Comparison of ENCODE assay signal across 1 cellular context in the genomic region with DNA sequence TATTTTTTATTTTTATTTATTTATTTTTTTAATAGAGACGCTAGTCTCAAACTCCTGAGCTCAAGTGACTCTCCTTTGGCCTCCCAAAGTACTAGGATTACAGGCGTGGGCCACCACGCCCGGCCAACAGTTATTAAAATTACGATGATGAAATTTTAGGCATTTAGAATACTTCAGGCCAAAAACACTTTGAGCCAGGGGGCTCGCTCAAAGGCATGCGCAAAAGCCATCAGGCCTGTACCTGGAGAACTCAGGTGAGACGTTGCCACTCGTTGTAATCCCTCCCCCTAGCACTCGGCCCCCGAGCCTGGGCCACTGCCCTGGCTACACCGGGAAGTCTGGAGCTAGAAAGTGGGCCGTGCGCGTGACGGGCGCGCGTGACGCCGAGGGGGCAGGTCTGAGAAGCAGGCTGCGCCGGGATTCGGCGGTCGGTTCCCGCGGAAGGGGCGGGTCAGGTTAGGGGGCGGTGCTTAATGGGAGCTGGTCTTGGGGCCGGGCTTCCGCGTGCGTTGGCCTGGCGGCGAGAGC.
A peak's percentile ranks its signal among the peaks of the same experiment; 100 is the strongest.
TF ChIP-seq lines count a peak whose summit lies in the region.

No MANE protein-coding gene starts in this region.

TF ChIP-seq in HepG2, 621 proteins besides CTCF, POLR2A, EP300 and RAD21 (continued from another document and continues in another):
- TF ChIP-seq ZNF362 (CRISPR knock-in tag; IDR thresholded peaks at IDR 0.05; ENCODE audit: borderline replicate concordance) = peak; percentile 29; the same call in 1 of the 2 replicates
- TF ChIP-seq ZNF710 (CRISPR knock-in tag; IDR thresholded peaks at IDR 0.05; ENCODE audit: borderline replicate concordance) = no peak
- TF ChIP-seq, protein P1, sequence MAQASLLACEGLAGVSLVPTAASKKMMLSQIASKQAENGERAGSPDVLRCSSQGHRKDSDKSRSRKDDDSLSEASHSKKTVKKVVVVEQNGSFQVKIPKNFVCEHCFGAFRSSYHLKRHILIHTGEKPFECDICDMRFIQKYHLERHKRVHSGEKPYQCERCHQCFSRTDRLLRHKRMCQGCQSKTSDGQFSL (CRISPR knock-in tag; IDR thresholded peaks at IDR 0.05) = no peak
- peak; percentile 89 for TF ChIP-seq ZNF883 (CRISPR knock-in tag; IDR thresholded peaks at IDR 0.05; ENCODE audit: not compliant biosample characterization)
- TF ChIP-seq HOMEZ (CRISPR knock-in tag; IDR thresholded peaks at IDR 0.05; ENCODE audit: low read depth) = peak; percentile 91
- TF ChIP-seq MXD3 (CRISPR knock-in tag; IDR thresholded peaks at IDR 0.05) = peak; percentile 73
- peak; percentile 85 for TF ChIP-seq MIER2 (CRISPR knock-in tag; IDR thresholded peaks at IDR 0.05)
- peak; percentile 57; the same call in 1 of the 2 replicates for TF ChIP-seq ZNF124 (CRISPR knock-in tag; IDR thresholded peaks at IDR 0.05)
- no peak for TF ChIP-seq ZNF674 (CRISPR knock-in tag; IDR thresholded peaks at IDR 0.05; ENCODE audit: low read depth)
- TF ChIP-seq, protein P2, sequence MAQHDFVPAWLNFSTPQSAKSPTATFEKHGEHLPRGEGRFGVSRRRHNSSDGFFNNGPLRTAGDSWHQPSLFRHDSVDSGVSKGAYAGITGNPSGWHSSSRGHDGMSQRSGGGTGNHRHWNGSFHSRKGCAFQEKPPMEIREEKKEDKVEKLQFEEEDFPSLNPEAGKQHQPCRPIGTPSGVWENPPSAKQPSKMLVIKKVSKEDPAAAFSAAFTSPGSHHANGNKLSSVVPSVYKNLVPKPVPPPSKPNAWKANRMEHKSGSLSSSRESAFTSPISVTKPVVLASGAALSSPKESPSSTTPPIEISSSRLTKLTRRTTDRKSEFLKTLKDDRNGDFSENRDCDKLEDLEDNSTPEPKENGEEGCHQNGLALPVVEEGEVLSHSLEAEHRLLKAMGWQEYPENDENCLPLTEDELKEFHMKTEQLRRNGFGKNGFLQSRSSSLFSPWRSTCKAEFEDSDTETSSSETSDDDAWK (CRISPR knock-in tag; IDR thresholded peaks at IDR 0.05) = no peak
- TF ChIP-seq GPN1 (CRISPR knock-in tag; IDR thresholded peaks at IDR 0.05; ENCODE audit: borderline replicate concordance) = 0 out of 2 replicates have a peak, but pooled peaks have one; percentile 61
- peak; percentile 88 for TF ChIP-seq PATZ1 (CRISPR knock-in tag; IDR thresholded peaks at IDR 0.05)
- TF ChIP-seq TIGD3 (CRISPR knock-in tag; IDR thresholded peaks at IDR 0.05; ENCODE audit: borderline replicate concordance) = no peak
- 0 out of 2 replicates have a peak, but pooled peaks have one; percentile 67 for TF ChIP-seq IRF1 (CRISPR knock-in tag; IDR thresholded peaks at IDR 0.05; ENCODE audit: low read depth)
- TF ChIP-seq CHD4 (IDR thresholded peaks at IDR 0.05; ENCODE audit: borderline replicate concordance, low read length) = no peak
- peak; percentile 33; the same call in 1 of the 2 replicates for TF ChIP-seq ZNF263 (CRISPR knock-in tag; IDR thresholded peaks at IDR 0.05)
- TF ChIP-seq ZNF138 (CRISPR knock-in tag; IDR thresholded peaks at IDR 0.05; ENCODE audit: low read depth) = 0 out of 2 replicates have a peak, but pooled peaks have one; percentile 57
- peak; percentile 97 for TF ChIP-seq ZNF614 (CRISPR knock-in tag; IDR thresholded peaks at IDR 0.05; ENCODE audit: borderline replicate concordance)
- TF ChIP-seq FOXP4 (CRISPR knock-in tag; IDR thresholded peaks at IDR 0.05) = peak; percentile 46; the same call in 1 of the 2 replicates
- no peak for TF ChIP-seq BCLAF1 (IDR thresholded peaks at IDR 0.05)
- peak; percentile 68; the same call in 1 of the 2 replicates for TF ChIP-seq ZFP82 (CRISPR knock-in tag; IDR thresholded peaks at IDR 0.05; ENCODE audit: borderline replicate concordance)
- no peak for TF ChIP-seq CHD2 (IDR thresholded peaks at IDR 0.05; ENCODE audit: low read depth, low read length)
- 0 out of 2 replicates have a peak, but pooled peaks have one; percentile 56 for TF ChIP-seq ZNF644 (CRISPR knock-in tag; IDR thresholded peaks at IDR 0.05; ENCODE audit: low read depth)
- TF ChIP-seq ZNF256 (CRISPR knock-in tag; conservative IDR thresholded peaks at IDR 0.05) = peak; percentile 77; the same call in 1 of the 2 replicates
- no peak; the same call in 1 of the 2 replicates for TF ChIP-seq ZNF879 (CRISPR knock-in tag; IDR thresholded peaks at IDR 0.05)
- TF ChIP-seq, protein P3, sequence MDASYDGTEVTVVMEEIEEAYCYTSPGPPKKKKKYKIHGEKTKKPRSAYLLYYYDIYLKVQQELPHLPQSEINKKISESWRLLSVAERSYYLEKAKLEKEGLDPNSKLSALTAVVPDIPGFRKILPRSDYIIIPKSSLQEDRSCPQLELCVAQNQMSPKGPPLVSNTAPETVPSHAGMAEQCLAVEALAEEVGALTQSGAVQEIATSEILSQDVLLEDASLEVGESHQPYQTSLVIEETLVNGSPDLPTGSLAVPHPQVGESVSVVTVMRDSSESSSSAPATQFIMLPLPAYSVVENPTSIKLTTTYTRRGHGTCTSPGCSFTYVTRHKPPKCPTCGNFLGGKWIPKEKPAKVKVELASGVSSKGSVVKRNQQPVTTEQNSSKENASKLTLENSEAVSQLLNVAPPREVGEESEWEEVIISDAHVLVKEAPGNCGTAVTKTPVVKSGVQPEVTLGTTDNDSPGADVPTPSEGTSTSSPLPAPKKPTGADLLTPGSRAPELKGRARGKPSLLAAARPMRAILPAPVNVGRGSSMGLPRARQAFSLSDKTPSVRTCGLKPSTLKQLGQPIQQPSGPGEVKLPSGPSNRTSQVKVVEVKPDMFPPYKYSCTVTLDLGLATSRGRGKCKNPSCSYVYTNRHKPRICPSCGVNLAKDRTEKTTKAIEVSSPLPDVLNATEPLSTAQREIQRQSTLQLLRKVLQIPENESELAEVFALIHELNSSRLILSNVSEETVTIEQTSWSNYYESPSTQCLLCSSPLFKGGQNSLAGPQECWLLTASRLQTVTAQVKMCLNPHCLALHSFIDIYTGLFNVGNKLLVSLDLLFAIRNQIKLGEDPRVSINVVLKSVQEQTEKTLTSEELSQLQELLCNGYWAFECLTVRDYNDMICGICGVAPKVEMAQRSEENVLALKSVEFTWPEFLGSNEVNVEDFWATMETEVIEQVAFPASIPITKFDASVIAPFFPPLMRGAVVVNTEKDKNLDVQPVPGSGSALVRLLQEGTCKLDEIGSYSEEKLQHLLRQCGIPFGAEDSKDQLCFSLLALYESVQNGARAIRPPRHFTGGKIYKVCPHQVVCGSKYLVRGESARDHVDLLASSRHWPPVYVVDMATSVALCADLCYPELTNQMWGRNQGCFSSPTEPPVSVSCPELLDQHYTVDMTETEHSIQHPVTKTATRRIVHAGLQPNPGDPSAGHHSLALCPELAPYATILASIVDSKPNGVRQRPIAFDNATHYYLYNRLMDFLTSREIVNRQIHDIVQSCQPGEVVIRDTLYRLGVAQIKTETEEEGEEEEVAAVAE (CRISPR knock-in tag; IDR thresholded peaks at IDR 0.05; ENCODE audit: borderline replicate concordance) = peak; percentile 91
- no peak for TF ChIP-seq PAX8 (CRISPR knock-in tag; IDR thresholded peaks at IDR 0.05; ENCODE audit: borderline replicate concordance)
- TF ChIP-seq PAF1 (CRISPR knock-in tag; IDR thresholded peaks at IDR 0.05) = no peak
- peak; percentile 31; the same call in 1 of the 2 replicates for TF ChIP-seq LCORL (IDR thresholded peaks at IDR 0.05)
- TF ChIP-seq LCORL (CRISPR knock-in tag; IDR thresholded peaks at IDR 0.05) = peak; percentile 85
